10 cellular contexts compared by ENCODE assay signal in the genomic region with DNA sequence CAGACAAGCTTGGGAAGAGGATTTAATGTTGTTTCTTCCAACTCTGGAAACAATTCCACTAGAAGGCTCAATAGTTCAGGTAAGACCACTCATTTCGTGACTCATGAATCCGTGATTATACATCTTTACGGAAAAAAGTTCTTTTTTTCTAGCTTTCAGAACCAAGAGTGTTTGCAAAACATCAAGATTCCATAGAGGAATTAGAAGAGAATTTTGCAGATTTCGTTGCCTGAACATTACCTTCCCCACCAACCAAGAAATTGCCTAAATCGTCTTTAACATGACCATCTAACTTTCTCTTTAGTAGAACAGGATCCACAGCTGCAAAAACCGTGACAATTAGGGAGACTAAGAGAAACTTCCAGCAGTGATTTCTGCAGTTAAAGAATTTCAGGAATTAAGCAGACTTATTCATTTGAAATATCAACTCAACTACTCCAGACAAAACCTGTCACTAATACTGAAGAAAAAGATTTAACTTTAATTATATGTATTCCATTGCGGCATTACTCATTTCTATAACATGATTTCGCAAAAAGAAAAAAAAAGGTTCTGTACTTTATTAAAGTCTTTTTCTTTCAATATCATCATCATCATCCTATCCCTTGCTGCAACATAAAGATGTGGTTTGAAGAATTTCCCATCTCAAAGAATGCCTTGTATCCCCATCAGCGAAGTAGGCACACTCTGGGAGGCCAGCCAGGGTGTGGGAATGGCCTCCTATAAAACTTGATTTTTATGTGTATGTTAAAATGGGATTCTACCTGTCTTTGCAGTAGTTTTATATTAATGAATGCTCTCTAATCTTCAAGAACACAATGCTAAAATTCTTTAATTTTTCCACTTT. TPM values are rescaled to one million over a fixed set of nuclear protein-coding genes. Genes with fewer than 3 reads are reported as not detected.
DNase-seq lines count a peak whose midpoint lies in the region; ATAC-seq and TF ChIP-seq lines count a peak whose summit lies in the region.
"Had no signal": no experiment of that assay in that cellular context is flagged by ENCODE, and none has a peak within 500 bp of the region (broad histone marks: within the 10 kb centered on the region; RNA-seq: fewer than 3 reads in every experiment).

No MANE protein-coding gene starts in this region.

- ATAC-seq in T-helper 17 cell (no peak), GM18502 (IDR thresholded peaks at IDR 0.05; ENCODE audit: poor library complexity, unreplicated experiment) (no peak)

- H3K4me1 ChIP-seq in hepatocyte (ENCODE audit: insufficient read depth): peaks cover 12% of the 10 kb centered on the region

- peak overlapping the region; percentile 31 for H3K4me3 Mint-ChIP-seq in T-helper 17 cell

- WGBS in hepatocyte (ENCODE audit: low lambda C conversion rate, missing lambda C conversion rate): 69% methylated on average over 9 of the region's 9 CpGs

- peak overlapping the region; percentile 78 for H3K4me2 ChIP-seq in hepatocyte

- no peak overlapping the region for H3K4me3 ChIP-seq in hepatocyte
- H3K4me3 ChIP-seq in skin epidermis: peak overlapping the region in 2 of 7 experiments; percentile 5 to 98

- no peaks in the 10 kb centered on the region for H3K27me3 ChIP-seq in hepatocyte

- intact Hi-C loops in posterior cingulate gyrus (cut with DNase I): loop anchor here (5.0 kb wide), 1 partner anchor 45 kb away; no protein-coding TSS in a partner anchor

- H3K27me3 Mint-ChIP-seq in T-helper 17 cell: no peaks in the 10 kb centered on the region

- peak overlapping the region; percentile 87 for H3K27ac Mint-ChIP-seq in T-helper 17 cell

- no peaks in the 10 kb centered on the region for H3K9me2 ChIP-seq in hepatocyte (replicated peaks; ENCODE audit: insufficient read depth)

- H3K27ac ChIP-seq in hepatocyte (peak overlapping the region; percentile 33), skin epidermis (peak overlapping the region in 17 of 21 experiments; percentile 9 to 99 (median 64))

- H3K79me2 ChIP-seq in hepatocyte: peaks cover 22% of the 10 kb centered on the region

- DNase-seq in NCI-H2171 treated with DMSO at 0.1 percent for 48 hours (lab: John Stamatoyannopoulos, UW) (peak; percentile 7), NCI-H2171 (lab: John Stamatoyannopoulos, UW) (no peak), T-helper 17 cell (no peak), hepatocyte (ENCODE audit: low spot score) (no peak), posterior cingulate gyrus (no peak), retina (no peak)
- DNase-seq: cortex of kidney, NCI-H1436 treated with DMSO at 0.1 percent for 48 hours had no signal

- no peak overlapping the region for H2AFZ ChIP-seq in hepatocyte

- no peak for TF ChIP-seq CTCF in hepatocyte (IDR thresholded peaks at IDR 0.05; ENCODE audit: poor library complexity)

- peaks cover 4% of the 10 kb centered on the region for H4K20me1 ChIP-seq in hepatocyte (ENCODE audit: insufficient read depth, poor library complexity, severe bottlenecking)

- H3K4me1 Mint-ChIP-seq in T-helper 17 cell: peaks cover 22% of the 10 kb centered on the region

- peaks cover 2% of the 10 kb centered on the region for H3K36me3 Mint-ChIP-seq in T-helper 17 cell (ENCODE audit: low read depth)

- H3K36me3 ChIP-seq in hepatocyte (replicated peaks; ENCODE audit: insufficient read depth, low read depth): no peaks in the 10 kb centered on the region

- H3K9me3 ChIP-seq in T-helper 17 cell (ENCODE audit: control insufficient read depth, low read length, poor library complexity, severe bottlenecking) (no peaks in the 10 kb centered on the region), hepatocyte (ENCODE audit: low read depth) (no peaks in the 10 kb centered on the region)

RNA-seq across cellular contexts. Expression of gene NAB1, which starts 1.9 kb away (rescaled TPM):
- total RNA-seq in T-helper 17 cell (10 to 100 TPM; 22.0 to 29.0 TPM), hepatocyte (41.8 and 46.6 TPM in 2 replicates)
- 9.9 and 10.1 TPM in 2 replicates for polyA plus RNA-seq in hepatocyte
